2 cellular contexts compared by ENCODE assay signal in the genomic region with DNA sequence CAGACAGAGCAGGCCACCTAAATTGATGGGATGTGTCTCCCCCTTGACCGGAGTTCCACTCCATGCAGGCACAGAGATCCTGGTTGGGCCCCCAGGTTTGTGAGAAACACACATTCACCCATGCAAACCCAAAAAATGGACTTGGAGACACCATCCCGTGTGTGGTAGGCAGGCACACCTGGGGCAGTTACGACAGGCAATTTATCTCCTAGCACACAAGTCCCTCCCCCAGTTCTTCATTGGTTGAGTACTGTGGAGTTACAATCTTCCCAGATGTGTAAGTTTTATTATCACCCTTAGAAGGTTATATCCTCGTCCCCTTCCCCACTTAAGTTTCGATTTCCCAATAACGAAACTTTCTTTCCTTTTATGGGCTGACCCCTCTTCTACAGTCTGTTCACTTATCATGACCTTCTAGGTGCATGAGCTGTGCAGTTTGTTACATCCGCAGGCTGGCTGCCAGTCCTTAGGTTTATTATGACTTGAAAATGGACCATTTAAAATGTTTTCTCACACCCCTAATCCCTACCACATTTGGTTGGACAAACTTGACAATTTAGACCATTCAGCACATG.
TF ChIP-seq lines count a peak whose summit lies in the region.

No MANE protein-coding gene starts in this region.

TF ChIP-seq in GM12891, 5 proteins besides CTCF, POLR2A, EP300 and RAD21:
- TF ChIP-seq SPI1 (IDR thresholded peaks at IDR 0.05; ENCODE audit: low read depth, low read length) (no peak), TAF1 (IDR thresholded peaks at IDR 0.05; ENCODE audit: low read depth, low read length) (no peak), POLR2AphosphoS5 (IDR thresholded peaks at IDR 0.05; ENCODE audit: low read depth, low read length) (no peak), PAX5 (IDR thresholded peaks at IDR 0.05; ENCODE audit: insufficient read depth, low read length, severe bottlenecking) (no peak), POU2F2 (IDR thresholded peaks at IDR 0.05; ENCODE audit: low read depth, low read length) (no peak)

TF ChIP-seq in GM12878, 131 proteins besides CTCF, POLR2A, EP300 and RAD21:
- TF ChIP-seq ZBED1 (IDR thresholded peaks at IDR 0.05; ENCODE audit: borderline replicate concordance) (no peak), RCOR1 (conservative IDR thresholded peaks at IDR 0.05; ENCODE audit: low read depth, low read length) (no peak), E2F4 (IDR thresholded peaks at IDR 0.05; ENCODE audit: low read depth, low read length) (no peak), NR2F1 (conservative IDR thresholded peaks at IDR 0.05) (no peak), IRF4 (IDR thresholded peaks at IDR 0.05; ENCODE audit: low read depth, low read length) (0 out of 2 replicates have a peak, but pooled peaks have one; percentile 6), SRF (IDR thresholded peaks at IDR 0.05; ENCODE audit: low read depth in 2 of 2, low read length in 2 of 2) (peak in 1 of 2 experiments; percentile 38; a peak in 1 of 4 replicates), MXI1 (IDR thresholded peaks at IDR 0.05; ENCODE audit: low read depth, low read length) (no peak), HDAC2 (IDR thresholded peaks at IDR 0.05) (no peak), CBX3 (IDR thresholded peaks at IDR 0.05; ENCODE audit: borderline replicate concordance, low read depth) (no peak)
